ENCODE assay signal across 23 cellular contexts in genomic region chr6:40082278-40083043, GRCh38.
"Had no signal": no experiment of that assay in that cellular context is flagged by ENCODE, and none has a peak within 500 bp of the region (broad histone marks: within the 10 kb centered on the region; RNA-seq: fewer than 3 reads in every experiment).

No MANE protein-coding gene starts in this region.

- DNase-seq: occipital lobe; ovary; posterior cingulate gyrus; psoas muscle; right cardiac atrium; right lobe of liver; sigmoid colon; small intestine; stimulated activated CD4-positive, alpha-beta T cell treated with anti-CD3 and anti-CD28 coated beads, Interleukin-15, amount 100 ng/mL, for 24 hours; stimulated activated CD4-positive, alpha-beta T cell treated with anti-CD3 and anti-CD28 coated beads, Interleukin-2, amount 100 ng/mL, for 24 hours; stimulated activated CD4-positive, alpha-beta T cell treated with anti-CD3 and anti-CD28 coated beads, Interleukin-2, amount 100 ng/mL, for 48 hours; stimulated activated CD4-positive, alpha-beta T cell treated with anti-CD3 and anti-CD28 coated beads, Interleukin-4, amount 100 ng/mL, for 24 hours; stimulated activated naive B cell treated with anti-CD40 and anti-IgM and Interleukin-4, amounts not matched to agents 10 μg/mL and 1 μg/mL and 100 μg/mL, for 72 hours; stimulated activated naive CD4-positive, alpha-beta T cell treated with Interleukin-2 at 50 U/mL for 16 hours; stomach; thyroid gland; upper lobe of left lung had no signal

- H3K27me3 ChIP-seq: neural progenitor cell, ovary, right lobe of liver, stomach, thyroid gland, tibial nerve, upper lobe of left lung, vagina had no signal

- H3K4me3 ChIP-seq: neural progenitor cell, ovary, psoas muscle, right lobe of liver, sigmoid colon, stomach, thoracic aorta, thyroid gland, tibial nerve, upper lobe of left lung, vagina had no signal

- FAIRE-seq: small intestine, urothelium cell line had no signal

- H3K79me2 ChIP-seq: parathyroid adenoma had no signal

- H2AFZ ChIP-seq: neural progenitor cell, parathyroid adenoma had no signal

- H3K4me1 ChIP-seq: neural progenitor cell, parathyroid adenoma, psoas muscle, right lobe of liver, sigmoid colon, stomach, thyroid gland, tibial nerve, upper lobe of left lung, vagina had no signal

- H3K9me3 ChIP-seq: ovary, psoas muscle, right lobe of liver, sigmoid colon, stomach, thoracic aorta, thyroid gland, tibial nerve, upper lobe of left lung, vagina had no signal

- H3K4me2 ChIP-seq: neural progenitor cell had no signal

- H3K27ac ChIP-seq: neural progenitor cell, ovary, parathyroid adenoma, psoas muscle, right lobe of liver, sigmoid colon, stomach, thoracic aorta, thyroid gland, tibial nerve, upper lobe of left lung, vagina had no signal

- H3K36me3 ChIP-seq: neural progenitor cell, ovary, right lobe of liver, sigmoid colon, stomach, thoracic aorta, thyroid gland, tibial nerve, upper lobe of left lung, vagina had no signal

- H3K9ac ChIP-seq: neural progenitor cell, parathyroid adenoma had no signal
